In the genomic region with DNA sequence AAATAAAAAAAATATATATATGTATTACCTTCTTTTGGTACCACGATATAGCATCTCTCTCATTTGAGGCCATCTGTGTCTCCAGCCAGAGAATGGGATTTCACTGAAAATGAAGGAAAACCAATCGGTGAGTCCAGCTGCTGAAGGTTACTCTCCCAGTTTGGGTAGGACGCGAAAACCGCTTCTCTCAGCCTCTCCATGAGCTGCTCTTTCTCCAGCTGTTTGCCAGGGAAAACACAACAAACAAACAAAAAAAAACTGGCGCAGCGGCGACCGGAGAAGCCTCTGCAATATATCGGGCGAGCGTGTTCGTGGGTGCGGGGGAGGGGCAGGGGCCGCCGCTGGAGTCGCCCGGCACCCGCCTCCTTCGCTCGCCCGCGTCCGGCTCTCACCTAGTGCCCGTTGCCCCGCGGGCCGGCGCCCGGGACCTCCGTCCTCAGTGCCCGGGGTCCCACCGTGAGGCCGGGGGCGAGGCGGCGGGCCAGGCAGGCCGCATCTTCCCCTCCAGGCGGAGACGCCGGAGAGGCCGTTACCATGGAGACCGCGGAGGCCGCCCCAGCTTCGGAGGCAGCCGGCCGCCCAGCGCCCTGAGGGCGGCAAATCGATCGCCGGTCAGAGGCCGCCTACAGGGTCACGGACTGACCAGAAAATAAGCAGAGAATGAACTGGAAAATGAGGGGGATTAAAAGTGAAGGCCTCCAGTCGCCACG, we compare ENCODE assay signal across 8 cellular contexts. TPM values are rescaled to one million over a fixed set of nuclear protein-coding genes. Genes with fewer than 3 reads are reported as not detected.
DNase-seq lines count a peak whose midpoint lies in the region; ATAC-seq and TF ChIP-seq lines count a peak whose summit lies in the region.

No MANE protein-coding gene starts in this region.

- peaks cover 32% of the 10 kb centered on the region for H3K4me1 ChIP-seq in BLaER1

- no peaks in the 10 kb centered on the region for H3K9me3 ChIP-seq in BLaER1

- H3K27me3 ChIP-seq in BLaER1: no peaks in the 10 kb centered on the region

- H3K4me3 ChIP-seq in BLaER1: peak overlapping the region; percentile 88

- DNase-seq in NOMO-1 treated with DMSO at 0.1 percent for 48 hours (lab: John Stamatoyannopoulos, UW; ENCODE audit: unreplicated experiment) (peak; percentile 33), activated T-cell treated with anti-CD3 and anti-CD28 coated beads for 4 hours (peak; percentile 19), erythroblast (lab: John Stamatoyannopoulos, UW) (peak; percentile 82 to 88), mucosa of gallbladder (ENCODE audit: low spot score) (peak; percentile 49)
- DNase-seq in stimulated activated CD8-positive, alpha-beta memory T cell treated with anti-CD3 and anti-CD28 coated beads, Interleukin-7, amount 100 ng/mL, for 4 hours (ENCODE audit: low read depth in 2 of 2): peak; percentile 2 to 49

- no peak for TF ChIP-seq POLR2A in erythroblast (IDR thresholded peaks at IDR 0.05; ENCODE audit: low read length)

- H3K9ac ChIP-seq in BLaER1: peak overlapping the region; percentile 84

- no peaks in the 10 kb centered on the region for H4K20me1 ChIP-seq in BLaER1

- peaks cover 13% of the 10 kb centered on the region for H3K36me3 ChIP-seq in BLaER1

- peak overlapping the region; percentile 85 for H3K4me2 ChIP-seq in BLaER1

- H3K27ac ChIP-seq in BLaER1: peak overlapping the region; percentile 84

- peak; percentile 65 for ATAC-seq in GM19025 (IDR thresholded peaks at IDR 0.05; ENCODE audit: low read depth, unreplicated experiment)
- peak; percentile 62 for ATAC-seq in HG03175 (IDR thresholded peaks at IDR 0.05; ENCODE audit: unreplicated experiment)

RNA-seq across cellular contexts. Expression of a gene that starts 0.5 kb away (rescaled TPM):
- 27.1 TPM for total RNA-seq in mucosa of gallbladder

RNA-seq across cellular contexts. Expression of a gene that starts 53.5 kb away (rescaled TPM):
- 20.5 TPM for total RNA-seq in mucosa of gallbladder

Comparison
In these comparisons a context has a peak if more than half of its experiments do, and no peak if none do; other contexts are left out.
1. Peak in every context shown above with its lines: DNase-seq, ATAC-seq, H3K4me3 ChIP-seq and H3K27ac ChIP-seq.
2. DNase-seq: peak in every context shown above with its lines; median percentile 85 in erythroblast; 49 in mucosa of gallbladder; 33 in NOMO-1 treated with DMSO at 0.1 percent for 48 hours; 26 in stimulated activated CD8-positive, alpha-beta memory T cell treated with anti-CD3 and anti-CD28 coated beads, Interleukin-7, amount 100 ng/mL, for 4 hours; 19 in activated T-cell treated with anti-CD3 and anti-CD28 coated beads for 4 hours.